Comparison of ENCODE assay signal across 1 cellular context in genomic region chr11:118212131-118212725, GRCh38.
TF ChIP-seq lines count a peak whose summit lies in the region.

No MANE protein-coding gene starts in this region.

TF ChIP-seq in HepG2, 621 proteins besides CTCF, POLR2A, EP300 and RAD21 (continued from another document and continues in another):
- peak; percentile 89 for TF ChIP-seq ATF2 (CRISPR knock-in tag; IDR thresholded peaks at IDR 0.05)
- TF ChIP-seq NR2F6 (IDR thresholded peaks at IDR 0.05) = peak; percentile 83
- TF ChIP-seq NR2F6 (CRISPR knock-in tag; IDR thresholded peaks at IDR 0.05) = peak; percentile 55; the same call in 1 of the 2 replicates
- no peak for TF ChIP-seq TEF (CRISPR knock-in tag; IDR thresholded peaks at IDR 0.05)
- peak; percentile 86 for TF ChIP-seq RXRB (CRISPR knock-in tag; IDR thresholded peaks at IDR 0.05; ENCODE audit: borderline replicate concordance)
- no peak for TF ChIP-seq ATRX (CRISPR knock-in tag; IDR thresholded peaks at IDR 0.05; ENCODE audit: borderline replicate concordance)
- no peak for TF ChIP-seq ZSCAN25 (CRISPR knock-in tag; IDR thresholded peaks at IDR 0.05)
- 0 out of 2 replicates have a peak, but pooled peaks have one; percentile 65 for TF ChIP-seq ZNF792 (CRISPR knock-in tag; IDR thresholded peaks at IDR 0.05)
- TF ChIP-seq MLXIP (CRISPR knock-in tag; IDR thresholded peaks at IDR 0.05; ENCODE audit: borderline replicate concordance) = 0 out of 2 replicates have a peak, but pooled peaks have one; percentile 50
- no peak for TF ChIP-seq ZNF512 (CRISPR knock-in tag; IDR thresholded peaks at IDR 0.05)
- TF ChIP-seq FOXK1 (CRISPR knock-in tag; IDR thresholded peaks at IDR 0.05; ENCODE audit: borderline replicate concordance, low read depth) = peak; percentile 85; the same call in 1 of the 2 replicates
- no peak for TF ChIP-seq ZNF577 (CRISPR knock-in tag; IDR thresholded peaks at IDR 0.05; ENCODE audit: borderline replicate concordance, low read depth)
- TF ChIP-seq ARNT2 (CRISPR knock-in tag; IDR thresholded peaks at IDR 0.05; ENCODE audit: low read depth) = peak; percentile 56; the same call in 1 of the 2 replicates
- peak; percentile 78 for TF ChIP-seq ZNF800 (CRISPR knock-in tag; IDR thresholded peaks at IDR 0.05)
- peak; percentile 80; the same call in 1 of the 2 replicates for TF ChIP-seq CBX5 (CRISPR knock-in tag; IDR thresholded peaks at IDR 0.05; ENCODE audit: borderline replicate concordance)
- no peak for TF ChIP-seq ZNF44 (CRISPR knock-in tag; IDR thresholded peaks at IDR 0.05)
- TF ChIP-seq ZNF207 (IDR thresholded peaks at IDR 0.05; ENCODE audit: borderline replicate concordance) = no peak
- TF ChIP-seq ATF4 (CRISPR knock-in tag; IDR thresholded peaks at IDR 0.05) = peak in 1 of 2 experiments; percentile 91; a peak in 2 of 4 replicates
- no peak for TF ChIP-seq KIAA2018 (CRISPR knock-in tag; IDR thresholded peaks at IDR 0.05; ENCODE audit: borderline replicate concordance)
- TF ChIP-seq HMGXB4 (CRISPR knock-in tag; IDR thresholded peaks at IDR 0.05; ENCODE audit: borderline replicate concordance in 1 of 2, low read depth in 1 of 2) = peak in 1 of 2 experiments; percentile 63; a peak in 1 of 4 replicates
- peak; percentile 77 for TF ChIP-seq TBL1XR1 (IDR thresholded peaks at IDR 0.05; ENCODE audit: borderline replicate concordance, low read length, partially characterized antibody)
- TF ChIP-seq DZIP1 (CRISPR knock-in tag; IDR thresholded peaks at IDR 0.05) = no peak
- TF ChIP-seq ZNF777 (CRISPR knock-in tag; IDR thresholded peaks at IDR 0.05) = no peak
